25 cellular contexts compared by ENCODE assay signal in the genomic region with DNA sequence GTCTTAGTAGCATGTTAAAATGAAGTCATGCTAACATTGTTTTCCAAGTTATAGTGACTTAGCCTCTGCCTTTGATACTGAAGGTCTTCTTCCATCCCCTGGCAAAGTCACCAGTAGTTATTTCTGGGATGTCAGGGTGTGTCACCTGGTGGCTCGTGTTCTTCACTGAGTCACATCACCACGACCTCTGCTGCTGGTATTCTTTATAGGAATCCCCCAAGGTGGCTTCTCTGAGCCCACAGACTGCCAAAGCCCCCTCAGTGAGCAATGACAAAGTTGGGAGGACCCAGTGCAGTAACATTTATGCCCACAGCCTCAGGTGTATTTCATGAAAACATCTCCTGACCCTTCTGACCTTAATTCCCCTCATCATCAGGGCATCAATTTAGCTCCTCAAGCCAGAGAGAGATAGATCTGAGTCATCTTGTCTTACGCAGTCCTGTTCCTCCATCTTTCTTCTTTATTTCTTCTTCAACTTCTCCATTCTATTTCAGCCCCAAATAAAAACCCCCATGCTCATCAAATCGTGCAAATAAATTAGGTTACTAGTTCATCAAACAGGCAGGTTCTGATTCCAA. TPM values are rescaled to one million over a fixed set of nuclear protein-coding genes. Genes with fewer than 3 reads are reported as not detected.
DNase-seq lines count a peak whose midpoint lies in the region; ATAC-seq and TF ChIP-seq lines count a peak whose summit lies in the region.
"Had no signal": no experiment of that assay in that cellular context is flagged by ENCODE, and none has a peak within 500 bp of the region (broad histone marks: within the 10 kb centered on the region; RNA-seq: fewer than 3 reads in every experiment).

No MANE protein-coding gene starts in this region.

- no peaks in the 10 kb centered on the region for H3K36me3 Mint-ChIP-seq in activated CD4-positive, alpha-beta T cell treated with anti-CD3 and anti-CD28 coated beads for 36 hours (ENCODE audit: low read depth)
- no peaks in the 10 kb centered on the region for H3K36me3 Mint-ChIP-seq in activated CD4-positive, alpha-beta T cell treated with anti-CD3 and anti-CD28 coated beads, Interleukin-2, amount 10 ng/mL, durations not matched to agents 24 days and 14 days (ENCODE audit: low read depth)
- H3K36me3 Mint-ChIP-seq: immature natural killer cell; naive thymus-derived CD8-positive, alpha-beta T cell had no signal

- H3K27me3 Mint-ChIP-seq in activated CD4-positive, alpha-beta T cell treated with anti-CD3 and anti-CD28 coated beads for 36 hours, result no peaks in the 10 kb centered on the region
- H3K27me3 Mint-ChIP-seq in activated CD4-positive, alpha-beta T cell treated with anti-CD3 and anti-CD28 coated beads, Interleukin-2, amount 10 ng/mL, durations not matched to agents 24 days and 14 days, result no peaks in the 10 kb centered on the region
- H3K27me3 Mint-ChIP-seq: CD4-positive, alpha-beta T cell; naive thymus-derived CD8-positive, alpha-beta T cell had no signal

- H3K4me3 ChIP-seq in vagina, result no peak overlapping the region
- H3K4me3 ChIP-seq: adrenal gland, GM23248, lung, prostate gland, testis had no signal

- H3K4me3 Mint-ChIP-seq in activated CD4-positive, alpha-beta T cell treated with anti-CD3 and anti-CD28 coated beads for 36 hours, result no peak overlapping the region
- H3K4me3 Mint-ChIP-seq in activated CD4-positive, alpha-beta T cell treated with anti-CD3 and anti-CD28 coated beads, Interleukin-2, amount 10 ng/mL, durations not matched to agents 24 days and 14 days, result no peak overlapping the region
- H3K4me3 Mint-ChIP-seq: immature natural killer cell had no signal

- H3K27me3 ChIP-seq in vagina, result no peaks in the 10 kb centered on the region
- H3K27me3 ChIP-seq: adrenal gland, testis had no signal

- H3K9me3 ChIP-seq in vagina, result no peaks in the 10 kb centered on the region
- H3K9me3 ChIP-seq: adrenal gland, prostate gland, testis had no signal

- POLR2A ChIA-PET in activated CD4-positive, alpha-beta T cell treated with anti-CD3 and anti-CD28 coated beads for 36 hours (lab: Charles Lee), result no interaction called here

- H3K4me1 ChIP-seq in vagina, result no peaks in the 10 kb centered on the region
- H3K4me1 ChIP-seq: adrenal gland, prostate gland, testis had no signal

- no peak for TF ChIP-seq POLR2A in vagina (IDR thresholded peaks at IDR 0.05)

- intact Hi-C loops in activated CD4-positive, alpha-beta T cell treated with anti-CD3 and anti-CD28 coated beads for 36 hours (cut with DNase I, micrococcal nuclease), result no loop called here
- intact Hi-C loops in activated CD4-positive, alpha-beta T cell treated with anti-CD3 and anti-CD28 coated beads, Interleukin-2, amount 10 ng/mL, durations not matched to agents 24 days and 14 days (cut with micrococcal nuclease), result no loop called here
- intact Hi-C loops in vagina (cut with DNase I), result no loop called here

- no peaks in the 10 kb centered on the region for H3K9me3 Mint-ChIP-seq in activated CD4-positive, alpha-beta T cell treated with anti-CD3 and anti-CD28 coated beads for 36 hours (ENCODE audit: low read depth)
- no peaks in the 10 kb centered on the region for H3K9me3 Mint-ChIP-seq in activated CD4-positive, alpha-beta T cell treated with anti-CD3 and anti-CD28 coated beads, Interleukin-2, amount 10 ng/mL, durations not matched to agents 24 days and 14 days
- H3K9me3 Mint-ChIP-seq: activated T-helper 2 cell treated with anti-CD3 and anti-CD28 coated beads, Interferon-gamma antibody, Interleukin-2, Interleukin-4, amounts not matched to agents 10 μg/mL and 5 μg/mL and 100 μg/mL, durations not matched to agents 14 hours and 24 hours and 36 hours; CD4-positive, alpha-beta T cell; immature natural killer cell; naive thymus-derived CD8-positive, alpha-beta T cell had no signal

- no peak overlapping the region for H3K27ac ChIP-seq in vagina
- H3K27ac ChIP-seq: adrenal gland, GM23248, KMS-11, prostate gland, testis had no signal

- CTCF ChIA-PET in activated CD4-positive, alpha-beta T cell treated with anti-CD3 and anti-CD28 coated beads for 36 hours (lab: Charles Lee), result interaction anchor here (1.2 to 1.7 kb wide), 2 partner anchors 15 to 78 kb away, joined by 3 read pairs; no protein-coding TSS in a partner anchor

- no peak overlapping the region for H3K27ac Mint-ChIP-seq in activated CD4-positive, alpha-beta T cell treated with anti-CD3 and anti-CD28 coated beads for 36 hours
- no peak overlapping the region for H3K27ac Mint-ChIP-seq in activated CD4-positive, alpha-beta T cell treated with anti-CD3 and anti-CD28 coated beads, Interleukin-2, amount 10 ng/mL, durations not matched to agents 24 days and 14 days
- H3K27ac Mint-ChIP-seq: activated T-helper 2 cell treated with anti-CD3 and anti-CD28 coated beads, Interferon-gamma antibody, Interleukin-2, Interleukin-4, amounts not matched to agents 10 μg/mL and 5 μg/mL and 100 μg/mL, durations not matched to agents 14 hours and 24 hours and 36 hours; CD4-positive, alpha-beta T cell; immature natural killer cell had no signal

- TF ChIP-seq CTCF in vagina (IDR thresholded peaks at IDR 0.05), result no peak

- peaks cover 8% of the 10 kb centered on the region for H3K4me1 Mint-ChIP-seq in activated CD4-positive, alpha-beta T cell treated with anti-CD3 and anti-CD28 coated beads for 36 hours
- H3K4me1 Mint-ChIP-seq in activated CD4-positive, alpha-beta T cell treated with anti-CD3 and anti-CD28 coated beads, Interleukin-2, amount 10 ng/mL, durations not matched to agents 24 days and 14 days, result peaks cover 11% of the 10 kb centered on the region
- H3K4me1 Mint-ChIP-seq: immature natural killer cell had no signal

- H3K36me3 ChIP-seq in vagina, result no peaks in the 10 kb centered on the region
- H3K36me3 ChIP-seq: adrenal gland, prostate gland had no signal

- ATAC-seq in activated CD4-positive, alpha-beta T cell treated with anti-CD3 and anti-CD28 coated beads for 36 hours, result peak; percentile 80
- ATAC-seq in GM21360 (IDR thresholded peaks at IDR 0.05; ENCODE audit: unreplicated experiment), result no peak
- ATAC-seq: left cardiac atrium, sciatic nerve had no signal

- DNase-seq in activated CD4-positive, alpha-beta T cell treated with anti-CD3 and anti-CD28 coated beads for 36 hours, result peak; percentile 43
- DNase-seq in activated CD4-positive, alpha-beta T cell treated with anti-CD3 and anti-CD28 coated beads, Interleukin-2, amount 10 ng/mL, durations not matched to agents 24 days and 14 days, result no peak
- DNase-seq in stimulated activated CD4-positive, alpha-beta T cell treated with anti-CD3 and anti-CD28 coated beads, Interleukin-15, amount 100 ng/mL, for 24 hours, result peak; percentile 21
- no peak for DNase-seq in stimulated activated CD4-positive, alpha-beta T cell treated with anti-CD3 and anti-CD28 coated beads, Interleukin-12 subunit alpha, Interleukin-12 subunit beta, amount 100 ng/mL, for 4 hours
- DNase-seq in activated CD4-positive, alpha-beta T cell treated with anti-CD3 and anti-CD28 coated beads, Interleukin-2, amount 50 U/mL, for 4 hours, result peak; percentile 16
- DNase-seq in vagina (ENCODE audit: extremely low spot score in 2 of 2), result no peak
- DNase-seq: adrenal gland, erythroblast, GM23248, immature natural killer cell, left cardiac atrium, NCI-H1436, NCI-H2081 treated with DMSO at 0.1 percent for 48 hours, NCI-H345, NCI-H69, testis had no signal

RNA-seq across cellular contexts. Expression of a gene that starts 29.3 kb away (rescaled TPM):
- 10 to 100 TPM; 10.5 to 12.2 TPM for total RNA-seq in activated CD4-positive, alpha-beta T cell treated with anti-CD3 and anti-CD28 coated beads for 36 hours
- total RNA-seq in activated CD4-positive, alpha-beta T cell treated with anti-CD3 and anti-CD28 coated beads, Interleukin-2, amount 10 ng/mL, durations not matched to agents 24 days and 14 days, result 26.2 and 26.8 TPM in 2 replicates
- 6.1 TPM for total RNA-seq in vagina
- total RNA-seq: A673, GM23248 had no signal

Comparison
In these comparisons a context has a peak if more than half of its experiments do, and no peak if none do; other contexts are left out.
1. DNase-seq: peak in activated CD4-positive, alpha-beta T cell treated with anti-CD3 and anti-CD28 coated beads for 36 hours (single experiment), stimulated activated CD4-positive, alpha-beta T cell treated with anti-CD3 and anti-CD28 coated beads, Interleukin-15, amount 100 ng/mL, for 24 hours (single experiment) and activated CD4-positive, alpha-beta T cell treated with anti-CD3 and anti-CD28 coated beads, Interleukin-2, amount 50 U/mL, for 4 hours (2 of 2); none in activated CD4-positive, alpha-beta T cell treated with anti-CD3 and anti-CD28 coated beads, Interleukin-2, amount 10 ng/mL, durations not matched to agents 24 days and 14 days (single experiment), stimulated activated CD4-positive, alpha-beta T cell treated with anti-CD3 and anti-CD28 coated beads, Interleukin-12 subunit alpha, Interleukin-12 subunit beta, amount 100 ng/mL, for 4 hours (single experiment) and vagina (0 of 2).